Comparison of ENCODE assay signal across 33 cellular contexts in genomic region chr7:147029935-147030334, GRCh38.
"Had no signal": no experiment of that assay in that cellular context is flagged by ENCODE, and none has a peak within 500 bp of the region (broad histone marks: within the 10 kb centered on the region; RNA-seq: fewer than 3 reads in every experiment).

No MANE protein-coding gene starts in this region.

- ATAC-seq: activated CD8-positive, alpha-beta T cell treated with anti-CD3 and anti-CD28 coated beads for 36 hours; activated naive CD4-positive, alpha-beta T cell treated with anti-CD3 and anti-CD28 coated beads, Interleukin-2, amount 50 U/mL, for 72 hours; activated T-cell treated with anti-CD3 and anti-CD28 coated beads, Interleukin-2, amount 50 U/mL, for 4 hours; activated T-cell treated with anti-CD3 and anti-CD28 coated beads, Interleukin-2, amount 50 U/mL, for 72 hours; activated T-helper 17 cell treated with anti-CD3 and anti-CD28 coated beads, Interleukin-2, amount 50 U/mL, for 72 hours; body of pancreas had no signal

- DNase-seq: activated B cell treated with CpG ODN at 0.5 μM for 24 hours; activated CD4-positive, alpha-beta memory T cell treated with anti-CD3 and anti-CD28 coated beads for 36 hours; activated CD4-positive, alpha-beta T cell treated with anti-CD3 and anti-CD28 coated beads for 4 hours; activated CD4-positive, alpha-beta T cell treated with anti-CD3 and anti-CD28 coated beads, Interleukin-2, amount 10 ng/mL, durations not matched to agents 24 days and 14 days; activated CD4-positive, alpha-beta T cell treated with anti-CD3 and anti-CD28 coated beads, Interleukin-2, amount 50 U/mL, for 1 hour; activated CD4-positive, alpha-beta T cell treated with anti-CD3 and anti-CD28 coated beads, Interleukin-2, amount 50 U/mL, for 4 hours; activated CD4-positive, CD25-positive, alpha-beta regulatory T cell treated with anti-CD3 and anti-CD28 coated beads, Interleukin-2, amount 50 U/mL, for 72 hours; activated CD8-positive, alpha-beta memory T cell treated with anti-CD3 and anti-CD28 coated beads, Interleukin-2, amount 50 U/mL, for 4 hours; activated CD8-positive, alpha-beta T cell treated with anti-CD3 and anti-CD28 coated beads for 36 hours; activated effector memory CD4-positive, alpha-beta T cell treated with anti-CD3 and anti-CD28 coated beads, Interleukin-2, amount 50 U/mL, for 16 hours; activated gamma-delta T cell treated with Interleukin-2 at 50 U/mL for 16 hours; activated naive CD4-positive, alpha-beta T cell; activated naive CD4-positive, alpha-beta T cell treated with anti-CD3 and anti-CD28 coated beads for 36 hours; activated naive CD4-positive, alpha-beta T cell treated with anti-CD3 and anti-CD28 coated beads, Interleukin-2, amount 50 U/mL, for 16 hours; activated naive CD8-positive, alpha-beta T cell treated with anti-CD3 and anti-CD28 coated beads for 36 hours; activated T-cell treated with anti-CD3 and anti-CD28 coated beads for 4 hours; activated T-cell treated with anti-CD3 and anti-CD28 coated beads, Interleukin-2, amount 50 U/mL, for 1 hour; activated T-cell treated with anti-CD3 and anti-CD28 coated beads, Interleukin-2, amount 50 U/mL, for 4 hours; activated T-cell treated with anti-CD3 and anti-CD28 coated beads, Interleukin-2, amount 50 U/mL, for 72 hours; adrenal gland; amniotic stem cell; aorta; body of pancreas; brain microvascular endothelial cell; central memory CD4-positive, alpha-beta T cell; T-helper 9 cell had no signal

- H3K9me3 ChIP-seq: adrenal gland, body of pancreas, breast epithelium had no signal

- H3K4me1 ChIP-seq: adrenal gland, body of pancreas, breast epithelium had no signal

- H3K27me3 ChIP-seq: adrenal gland, body of pancreas, brain microvascular endothelial cell, breast epithelium had no signal

- H3K4me3 ChIP-seq: adrenal gland, body of pancreas, breast epithelium, coronary artery had no signal

- FAIRE-seq: astrocyte, TTC549 had no signal

- H3K27ac ChIP-seq: adrenal gland, body of pancreas, brain microvascular endothelial cell, breast epithelium, coronary artery, VCaP had no signal

- H3K36me3 ChIP-seq: adrenal gland, brain microvascular endothelial cell had no signal
